In genomic region chr1:151568626-151569088, GRCh38 we compare ENCODE assay signal across 15 cellular contexts. TPM values are rescaled to one million over a fixed set of nuclear protein-coding genes. Genes with fewer than 3 reads are reported as not detected.
DNase-seq lines count a peak whose midpoint lies in the region; ATAC-seq and TF ChIP-seq lines count a peak whose summit lies in the region.
"Had no signal": no experiment of that assay in that cellular context is flagged by ENCODE, and none has a peak within 500 bp of the region (broad histone marks: within the 10 kb centered on the region; RNA-seq: fewer than 3 reads in every experiment).

No MANE protein-coding gene starts in this region.

- no peak overlapping the region for H3K4me3 ChIP-seq in mammary epithelial cell (replicated peaks in 1 of 3; ENCODE audit: insufficient read depth in 1 of 3, low read depth in 2 of 3, low read length in 3 of 3)
- H3K4me3 ChIP-seq: GM23248, sigmoid colon had no signal

- peak; percentile 20 to 51 for ATAC-seq in naive thymus-derived CD8-positive, alpha-beta T cell
- no peak for ATAC-seq in GM18511 (IDR thresholded peaks at IDR 0.05; ENCODE audit: unreplicated experiment)

- H2AFZ ChIP-seq in mammary epithelial cell (ENCODE audit: low read depth, low read length): no peak overlapping the region
- H2AFZ ChIP-seq: GM23248 had no signal

- no peak overlapping the region for H3K27ac Mint-ChIP-seq in naive thymus-derived CD8-positive, alpha-beta T cell
- H3K27ac Mint-ChIP-seq: brain, endodermal cell had no signal

- no peaks in the 10 kb centered on the region for H3K27me3 ChIP-seq in mammary epithelial cell (ENCODE audit: insufficient read depth, low read length)
- H3K27me3 ChIP-seq: neutrophil, sigmoid colon had no signal

- BruUV-seq in mammary epithelial cell (replicated peaks; lab: Mats Ljungman, UMichigan): no TSS peak

- no peaks in the 10 kb centered on the region for H4K20me1 ChIP-seq in mammary epithelial cell (ENCODE audit: insufficient read depth, low read length)

- peaks cover 0 to 2% (median 0%) of the 10 kb centered on the region in 3 donors for H3K36me3 Mint-ChIP-seq in naive thymus-derived CD8-positive, alpha-beta T cell

- peaks cover 50% of the 10 kb centered on the region for H3K4me1 ChIP-seq in mammary epithelial cell (ENCODE audit: insufficient read depth, low read length)
- H3K4me1 ChIP-seq: sigmoid colon had no signal

- TF ChIP-seq CTCF in RWPE1 (conservative IDR thresholded peaks at IDR 0.05; ENCODE audit: low read depth) (no peak), mammary epithelial cell (conservative IDR thresholded peaks at IDR 0.05 in 1 of 2, IDR thresholded peaks at IDR 0.05 in 1 of 2; ENCODE audit: extremely low read depth in 1 of 2, insufficient read depth in 1 of 2, low read depth in 1 of 2, low read length in 2 of 2) (no peak)

- WGBS in mammary epithelial cell (ENCODE audit: low coverage, missing lambda C conversion rate): 4% methylated on average over 3 of the region's 3 CpGs

- H3K27ac ChIP-seq in RWPE1 (peak overlapping the region; percentile 87), mammary epithelial cell (ENCODE audit: insufficient read depth, low read depth, low read length) (peak overlapping the region; percentile 16)
- H3K27ac ChIP-seq: GM23248, neutrophil, sigmoid colon had no signal

- H3K79me2 ChIP-seq in mammary epithelial cell (ENCODE audit: insufficient read depth, low read length): no peaks in the 10 kb centered on the region

- peak; percentile 12 for DNase-seq in activated naive CD4-positive, alpha-beta T cell treated with Interleukin-2 at 50 U/mL for 16 hours
- DNase-seq in activated naive CD4-positive, alpha-beta T cell treated with anti-CD3 and anti-CD28 coated beads, Interleukin-2, amount 50 U/mL, for 16 hours: no peak
- no peak for DNase-seq in RWPE1 (ENCODE audit: low spot score)
- DNase-seq in mammary epithelial cell: peak; percentile 82
- DNase-seq in naive thymus-derived CD8-positive, alpha-beta T cell: no peak
- DNase-seq in DMS53 (lab: John Stamatoyannopoulos, UW): no peak
- no peak for DNase-seq in NCI-H187 (lab: John Stamatoyannopoulos, UW)
- DNase-seq: activated gamma-delta T cell, endodermal cell, GM23248, mesendoderm, sigmoid colon had no signal

- in situ Hi-C loops in mammary epithelial cell (cut with MboI; ENCODE audit: low sequenced_read_pairs in 2 of 2): no loop called here

- no peaks in the 10 kb centered on the region for H3K36me3 ChIP-seq in mammary epithelial cell (ENCODE audit: insufficient read depth, low read length)
- H3K36me3 ChIP-seq: neutrophil had no signal

- POLR2A ChIA-PET in RWPE1 (lab: Yijun Ruan, JAX; ENCODE audit: low non-redundant PET): no interaction called here
- POLR2A ChIA-PET in naive thymus-derived CD8-positive, alpha-beta T cell (lab: Charles Lee): no interaction called here

- H3K4me3 Mint-ChIP-seq in naive thymus-derived CD8-positive, alpha-beta T cell: no peak overlapping the region
- H3K4me3 Mint-ChIP-seq: brain, endodermal cell had no signal

- H3K4me2 ChIP-seq in mammary epithelial cell (ENCODE audit: insufficient read depth, low read depth, low read length): no peak overlapping the region

- H3K9me3 Mint-ChIP-seq in naive thymus-derived CD8-positive, alpha-beta T cell: no peaks in the 10 kb centered on the region
- H3K9me3 Mint-ChIP-seq: brain, endodermal cell had no signal

- no peak overlapping the region for H3K9ac ChIP-seq in mammary epithelial cell (ENCODE audit: insufficient read depth, low read length)
- H3K9ac ChIP-seq: GM23248 had no signal

- dilution Hi-C loops in mammary epithelial cell (cut with HindIII; ENCODE audit: low sequenced_read_pairs): no loop called here

- H3K9me3 ChIP-seq in mammary epithelial cell (replicated peaks; ENCODE audit: insufficient read depth, low read length): no peaks in the 10 kb centered on the region
- H3K9me3 ChIP-seq: neutrophil, sigmoid colon had no signal

- CTCF ChIA-PET in RWPE1 (lab: Yijun Ruan, JAX) (interaction anchor here (0.6 kb wide), 1 partner anchor 455 kb away, joined by 5 read pairs; no protein-coding TSS in a partner anchor), mammary epithelial cell (lab: Charles Lee; ENCODE audit: low non-redundant PET) (no interaction called here)

- no peaks in the 10 kb centered on the region for H3K27me3 Mint-ChIP-seq in naive thymus-derived CD8-positive, alpha-beta T cell
- H3K27me3 Mint-ChIP-seq: brain had no signal

- no peaks in the 10 kb centered on the region for H3K4me1 Mint-ChIP-seq in naive thymus-derived CD8-positive, alpha-beta T cell

- intact Hi-C loops in mammary epithelial cell (cut with micrococcal nuclease): loop anchor here (2.0 kb wide), 1 partner anchor 20 kb away; no protein-coding TSS in a partner anchor

RNA-seq across cellular contexts. Expression of gene TUFT1, which starts 28.5 kb away (rescaled TPM):
- total RNA-seq in mammary epithelial cell: 10 to 100 TPM; 43.3 to 59.0 TPM
- polyA plus RNA-seq in mammary epithelial cell: 7.0 TPM
- polyA minus RNA-seq in mammary epithelial cell: 14.2 TPM
- total RNA-seq in naive thymus-derived CD8-positive, alpha-beta T cell: 1 to 10 TPM; 2.9 to 3.2 TPM
- 1 to 10 TPM in 2 of 3 donors, under 1 TPM in 1; 0.80 to 1.9 (median 1.7) TPM for polyA plus RNA-seq in naive thymus-derived CD8-positive, alpha-beta T cell

RNA-seq across cellular contexts. Expression of gene SNX27, which starts 43.2 kb away (rescaled TPM):
- 10 to 100 TPM; 22.7 to 25.5 TPM for total RNA-seq in mammary epithelial cell
- polyA plus RNA-seq in mammary epithelial cell: 12.1 TPM
- 43.2 TPM for polyA minus RNA-seq in mammary epithelial cell
- total RNA-seq in naive thymus-derived CD8-positive, alpha-beta T cell: 10 to 100 TPM; 32.8 to 33.3 TPM
- polyA plus RNA-seq in naive thymus-derived CD8-positive, alpha-beta T cell: 10 to 100 TPM in 1 of 3 donors, 1 to 10 TPM in 2; 8.3 to 12.2 (median 9.1) TPM

RNA-seq across cellular contexts. Expression of gene CGN, which starts 57.5 kb away (rescaled TPM):
- 1 to 10 TPM; 2.0 to 3.7 TPM for total RNA-seq in mammary epithelial cell
- 1.1 TPM for polyA plus RNA-seq in mammary epithelial cell
- not detected for polyA minus RNA-seq in mammary epithelial cell
- 1 to 10 TPM; 2.6 to 2.7 TPM for total RNA-seq in naive thymus-derived CD8-positive, alpha-beta T cell
- polyA plus RNA-seq in naive thymus-derived CD8-positive, alpha-beta T cell: 1 to 10 TPM in 2 of 3 donors, under 1 TPM in 1; 0.08 to 1.3 (median 1.0) TPM
- total RNA-seq: GM23248 had no signal
- polyA plus RNA-seq: GM23248 had no signal

Comparison
In these comparisons a context has a peak if more than half of its experiments do, and no peak if none do; other contexts are left out.
1. DNase-seq: peak in activated naive CD4-positive, alpha-beta T cell treated with Interleukin-2 at 50 U/mL for 16 hours (single experiment) and mammary epithelial cell (single experiment); none in activated naive CD4-positive, alpha-beta T cell treated with anti-CD3 and anti-CD28 coated beads, Interleukin-2, amount 50 U/mL, for 16 hours (single experiment), RWPE1 (single experiment), naive thymus-derived CD8-positive, alpha-beta T cell (0 of 10), DMS53 (single experiment) and NCI-H187 (0 of 2).
2. RNA of gene TUFT1, which starts 28.5 kb away (total RNA-seq): 43.3 to 59.0 TPM in mammary epithelial cell; 2.9 to 3.2 TPM in naive thymus-derived CD8-positive, alpha-beta T cell; every median in the first group is over 10 times any median in the second.